In the genomic region with DNA sequence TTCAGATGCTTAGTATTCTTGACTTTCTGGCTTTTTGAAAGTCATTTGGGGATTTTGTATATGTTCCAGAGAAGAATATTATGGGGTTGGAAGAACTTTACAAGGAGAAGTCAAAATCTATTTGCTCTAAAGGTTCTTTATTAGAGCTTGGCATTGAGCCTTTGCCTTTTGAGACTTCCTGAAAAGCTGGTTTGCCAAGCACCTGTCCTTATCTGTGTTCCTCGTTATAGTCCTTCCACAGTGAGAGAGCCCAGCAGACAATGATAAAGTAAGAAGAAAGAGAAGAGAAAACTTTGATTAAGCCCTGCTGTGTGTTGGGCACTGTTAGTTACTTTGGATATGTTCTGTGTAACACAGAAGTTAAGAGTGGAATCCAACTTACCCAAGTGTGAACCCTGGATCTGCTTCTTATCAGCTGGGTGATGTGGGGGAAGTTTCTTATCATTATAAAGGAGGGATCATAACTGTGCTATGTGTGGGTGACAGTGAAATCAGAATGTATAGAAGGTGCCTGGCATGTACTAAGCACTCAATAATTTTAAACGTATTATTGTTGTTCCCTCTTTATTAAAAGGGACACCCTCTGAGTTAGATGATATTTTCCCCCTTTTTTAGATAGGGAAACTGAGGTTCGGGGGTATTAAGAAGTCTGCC, we compare ENCODE assay signal across 17 cellular contexts.
"Had no signal": no experiment of that assay in that cellular context is flagged by ENCODE, and none has a peak within 500 bp of the region (broad histone marks: within the 10 kb centered on the region; RNA-seq: fewer than 3 reads in every experiment).

No MANE protein-coding gene starts in this region.

- H3K4me1 Mint-ChIP-seq: endodermal cell; memory B cell; neural progenitor cell; stimulated activated memory B cell treated with anti-CD40 and anti-IgM and Interleukin-4, amounts not matched to agents 10 μg/mL and 1 μg/mL and 100 μg/mL, for 72 hours had no signal

- H3K27me3 Mint-ChIP-seq: stimulated activated memory B cell treated with anti-CD40 and anti-IgM and Interleukin-4, amounts not matched to agents 10 μg/mL and 1 μg/mL and 100 μg/mL, for 72 hours had no signal

- DNase-seq: activated CD4-positive, alpha-beta T cell treated with anti-CD3 and anti-CD28 coated beads for 1 hour; activated CD4-positive, alpha-beta T cell treated with anti-CD3 and anti-CD28 coated beads, Interleukin-2, amount 50 U/mL, for 4 hours; activated naive CD4-positive, alpha-beta T cell treated with anti-CD3 and anti-CD28 coated beads for 36 hours; dorsolateral prefrontal cortex; endodermal cell; heart right ventricle; stimulated activated CD4-positive, alpha-beta T cell treated with anti-CD3 and anti-CD28 coated beads, Interleukin-2, amount 100 ng/mL, for 48 hours; T-helper 1 cell; T1000 had no signal

- H3K9me3 ChIP-seq: gastroesophageal sphincter, heart right ventricle, tibial nerve, vagina had no signal

- H3K27ac ChIP-seq: cardiac muscle cell, dorsolateral prefrontal cortex, gastroesophageal sphincter, neural progenitor cell, tibial nerve, vagina had no signal

- H3K4me3 ChIP-seq: cardiac muscle cell, dorsolateral prefrontal cortex, gastroesophageal sphincter, heart right ventricle, neural progenitor cell, tibial nerve, vagina had no signal

- ATAC-seq: gastroesophageal sphincter; stimulated activated memory B cell treated with anti-CD40 and anti-IgM and Interleukin-4, amounts not matched to agents 10 μg/mL and 1 μg/mL and 100 μg/mL, for 72 hours had no signal

- H3K27ac Mint-ChIP-seq: activated naive CD4-positive, alpha-beta T cell treated with anti-CD3 and anti-CD28 coated beads for 36 hours; activated T-helper 2 cell treated with anti-CD3 and anti-CD28 coated beads, Interferon-gamma antibody, Interleukin-2, Interleukin-4, amounts not matched to agents 10 μg/mL and 5 μg/mL and 100 μg/mL, durations not matched to agents 14 hours and 24 hours and 36 hours; endodermal cell; memory B cell; stimulated activated memory B cell treated with anti-CD40 and anti-IgM and Interleukin-4, amounts not matched to agents 10 μg/mL and 1 μg/mL and 100 μg/mL, for 72 hours had no signal

- H3K36me3 ChIP-seq: neural progenitor cell, tibial nerve, vagina had no signal

- H3K9me3 Mint-ChIP-seq: activated naive CD4-positive, alpha-beta T cell treated with anti-CD3 and anti-CD28 coated beads for 36 hours; activated T-helper 2 cell treated with anti-CD3 and anti-CD28 coated beads, Interferon-gamma antibody, Interleukin-2, Interleukin-4, amounts not matched to agents 10 μg/mL and 5 μg/mL and 100 μg/mL, durations not matched to agents 14 hours and 24 hours and 36 hours; endodermal cell; memory B cell; neural progenitor cell; stimulated activated memory B cell treated with anti-CD40 and anti-IgM and Interleukin-4, amounts not matched to agents 10 μg/mL and 1 μg/mL and 100 μg/mL, for 72 hours had no signal

- H3K27me3 ChIP-seq: cardiac muscle cell, dorsolateral prefrontal cortex, gastroesophageal sphincter, heart right ventricle, neural progenitor cell, tibial nerve, vagina had no signal

- H3K4me1 ChIP-seq: neural progenitor cell, vagina had no signal

- H3K36me3 Mint-ChIP-seq: memory B cell; neural progenitor cell; stimulated activated memory B cell treated with anti-CD40 and anti-IgM and Interleukin-4, amounts not matched to agents 10 μg/mL and 1 μg/mL and 100 μg/mL, for 72 hours had no signal

- H3K9ac ChIP-seq: neural progenitor cell had no signal

- H3K4me3 Mint-ChIP-seq: activated naive CD4-positive, alpha-beta T cell treated with anti-CD3 and anti-CD28 coated beads for 36 hours; endodermal cell; memory B cell; neural progenitor cell; stimulated activated memory B cell treated with anti-CD40 and anti-IgM and Interleukin-4, amounts not matched to agents 10 μg/mL and 1 μg/mL and 100 μg/mL, for 72 hours had no signal
